8 cellular contexts compared by ENCODE assay signal in genomic region chrX:75155454-75155829, GRCh38. TPM values are rescaled to one million over a fixed set of nuclear protein-coding genes. Genes with fewer than 3 reads are reported as not detected.
DNase-seq lines count a peak whose midpoint lies in the region; ATAC-seq and TF ChIP-seq lines count a peak whose summit lies in the region.

No MANE protein-coding gene starts in this region.

- H3K36me3 ChIP-seq in DOHH2 (ENCODE audit: control insufficient read depth, low read length): no peaks in the 10 kb centered on the region
- H3K36me3 ChIP-seq in HUES48 (ENCODE audit: control insufficient read depth, insufficient read depth, low read length): no peaks in the 10 kb centered on the region
- H3K36me3 ChIP-seq in iPS-18a (ENCODE audit: control insufficient read depth, low read depth, low read length): no peaks in the 10 kb centered on the region

- H3K9me2 ChIP-seq in DOHH2 (replicated peaks; ENCODE audit: control insufficient read depth, low read length): no peaks in the 10 kb centered on the region

- peak overlapping the region; percentile 93 for H3K27ac Mint-ChIP-seq in activated naive CD8-positive, alpha-beta T cell treated with anti-CD3 and anti-CD28 coated beads, Interleukin-2, amount 10 ng/mL, durations not matched to agents 7 days and 5 days

- H3K4me3 Mint-ChIP-seq in activated naive CD8-positive, alpha-beta T cell treated with anti-CD3 and anti-CD28 coated beads, Interleukin-2, amount 10 ng/mL, durations not matched to agents 7 days and 5 days: peak overlapping the region; percentile 95

- peaks cover 2% of the 10 kb centered on the region for H3K36me3 Mint-ChIP-seq in activated naive CD8-positive, alpha-beta T cell treated with anti-CD3 and anti-CD28 coated beads, Interleukin-2, amount 10 ng/mL, durations not matched to agents 7 days and 5 days

- peaks cover 53% of the 10 kb centered on the region for H3K79me2 ChIP-seq in DOHH2 (ENCODE audit: control insufficient read depth, low read length)

- H3K9me3 ChIP-seq in DOHH2 (ENCODE audit: control insufficient read depth, insufficient read depth, low read length): no peaks in the 10 kb centered on the region
- peaks cover 19% of the 10 kb centered on the region; the same call in 1 of the 2 replicates for H3K9me3 ChIP-seq in HUES48 (ENCODE audit: control insufficient read depth, insufficient read depth, low read length)
- peaks cover 13% of the 10 kb centered on the region for H3K9me3 ChIP-seq in iPS-18a (ENCODE audit: control insufficient read depth, low read depth, low read length)

- peak overlapping the region; percentile 94 for H3K9ac ChIP-seq in HUES48 (ENCODE audit: low read depth, low read length)
- H3K9ac ChIP-seq in iPS-18a (ENCODE audit: low read length): peak overlapping the region; percentile 83

- peaks cover 16% of the 10 kb centered on the region for H3K4me1 ChIP-seq in DOHH2 (ENCODE audit: control insufficient read depth, low read length)
- peaks cover 8% of the 10 kb centered on the region; the same call in 1 of the 2 replicates for H3K4me1 ChIP-seq in HUES48 (ENCODE audit: control insufficient read depth, insufficient read depth, low read length)
- H3K4me1 ChIP-seq in iPS-18a (ENCODE audit: control insufficient read depth, low read depth, low read length): peaks cover 4% of the 10 kb centered on the region

- peaks cover 24% of the 10 kb centered on the region for H3K4me1 Mint-ChIP-seq in activated naive CD8-positive, alpha-beta T cell treated with anti-CD3 and anti-CD28 coated beads, Interleukin-2, amount 10 ng/mL, durations not matched to agents 7 days and 5 days

- no peaks in the 10 kb centered on the region for H3K27me3 Mint-ChIP-seq in activated naive CD8-positive, alpha-beta T cell treated with anti-CD3 and anti-CD28 coated beads, Interleukin-2, amount 10 ng/mL, durations not matched to agents 7 days and 5 days

- no peaks in the 10 kb centered on the region for H3K9me3 Mint-ChIP-seq in activated naive CD8-positive, alpha-beta T cell treated with anti-CD3 and anti-CD28 coated beads, Interleukin-2, amount 10 ng/mL, durations not matched to agents 7 days and 5 days

- POLR2A ChIA-PET in activated naive CD8-positive, alpha-beta T cell treated with anti-CD3 and anti-CD28 coated beads, Interleukin-2, amount 10 ng/mL, durations not matched to agents 7 days and 5 days (lab: Charles Lee): interaction anchor here (2.1 kb wide), 1 partner anchor 118 kb away, joined by 6 read pairs; the partner anchor contains the start of gene UPRT

- TF ChIP-seq CTCF in DOHH2 (IDR thresholded peaks at IDR 0.05; ENCODE audit: low read depth, low read length, poor library complexity, severe bottlenecking): no peak

- H3K27ac ChIP-seq in DOHH2 (ENCODE audit: low read depth, low read length) (peak overlapping the region; percentile 59; the same call in 1 of the 2 replicates), HUES48 (ENCODE audit: low read depth, low read length) (peak overlapping the region; percentile 90), iPS-18a (ENCODE audit: low read length) (peak overlapping the region; percentile 55), substantia nigra (ENCODE audit: low read depth, low read length, poor library complexity, severe bottlenecking) (no peak overlapping the region)

- no peaks in the 10 kb centered on the region for H3F3A ChIP-seq in DOHH2 (ENCODE audit: control insufficient read depth, insufficient read depth)

- H3K4me3 ChIP-seq in DOHH2 (ENCODE audit: low read length) (peak overlapping the region; percentile 94), HUES48 (ENCODE audit: low read depth, low read length) (peak overlapping the region; percentile 85), iPS-18a (ENCODE audit: low read length) (peak overlapping the region; percentile 78)

- ATAC-seq in GM21367 (IDR thresholded peaks at IDR 0.05; ENCODE audit: unreplicated experiment): peak; percentile 33
- ATAC-seq in activated naive CD8-positive, alpha-beta T cell treated with anti-CD3 and anti-CD28 coated beads, Interleukin-2, amount 10 ng/mL, durations not matched to agents 7 days and 5 days (ENCODE audit: low read depth): peak; percentile 24
- ATAC-seq in stimulated activated naive CD8-positive, alpha-beta T cell treated with anti-CD3 and anti-CD28 coated beads, Interleukin-15, Interleukin-2, amounts not matched to agents 100 U/mL and 50 U/mL, for 24 hours: peak; percentile 34

- peak overlapping the region; percentile 80 for H3K4me2 ChIP-seq in DOHH2 (ENCODE audit: low read length)

- no peak for DNase-seq in activated naive CD8-positive, alpha-beta T cell treated with anti-CD3 and anti-CD28 coated beads, Interleukin-2, amount 10 ng/mL, durations not matched to agents 7 days and 5 days
- DNase-seq in stimulated activated naive CD8-positive, alpha-beta T cell treated with anti-CD3 and anti-CD28 coated beads, Interleukin-15, Interleukin-2, amounts not matched to agents 100 U/mL and 50 U/mL, for 24 hours: no peak
- DNase-seq in substantia nigra (lab: John Stamatoyannopoulos, UW) (no peak), GM19240 (ENCODE audit: insufficient read length, low spot score) (no peak)

- no peaks in the 10 kb centered on the region for H3K27me3 ChIP-seq in DOHH2 (ENCODE audit: control insufficient read depth, low read length)
- H3K27me3 ChIP-seq in HUES48 (ENCODE audit: control insufficient read depth, insufficient read depth, low read length): no peaks in the 10 kb centered on the region
- no peaks in the 10 kb centered on the region for H3K27me3 ChIP-seq in iPS-18a (ENCODE audit: control insufficient read depth, insufficient read depth, low read length)

- no peaks in the 10 kb centered on the region for H4K20me1 ChIP-seq in DOHH2 (ENCODE audit: control insufficient read depth, insufficient read depth, low read depth, low read length)

RNA-seq across cellular contexts. Expression of gene ABCB7, which starts 0.6 kb away (rescaled TPM):
- total RNA-seq in activated naive CD8-positive, alpha-beta T cell treated with anti-CD3 and anti-CD28 coated beads, Interleukin-2, amount 10 ng/mL, durations not matched to agents 7 days and 5 days: 10 to 100 TPM; 25.4 to 26.3 TPM
